Comparison of ENCODE assay signal across 11 cellular contexts in genomic region chr20:64052987-64053840, GRCh38. TPM values are rescaled to one million over a fixed set of nuclear protein-coding genes. Genes with fewer than 3 reads are reported as not detected.
DNase-seq lines count a peak whose midpoint lies in the region; ATAC-seq and TF ChIP-seq lines count a peak whose summit lies in the region.
"Had no signal": no experiment of that assay in that cellular context is flagged by ENCODE, and none has a peak within 500 bp of the region (broad histone marks: within the 10 kb centered on the region; RNA-seq: fewer than 3 reads in every experiment).

No MANE protein-coding gene starts in this region.

- H3K27me3 ChIP-seq in Peyer's patch (peaks cover 0 to 26% of the 10 kb centered on the region in 2 donors), sigmoid colon (peaks cover 27 to 79% (median 71%) of the 10 kb centered on the region in 3 donors)

- H3K27ac ChIP-seq in Peyer's patch (peak overlapping the region in 3 of 4 donors; percentile 27 to 74 (median 36)), sigmoid colon (peak overlapping the region in 3 of 4 donors; percentile 22 to 70 (median 36))

- WGBS in sigmoid colon, 2 donors: 77 to 85% methylated on average over 33 of the region's 33 CpGs

- H3K36me3 ChIP-seq in Peyer's patch (no peaks in the 10 kb centered on the region), sigmoid colon (no peaks in the 10 kb centered on the region)

- ATAC-seq in HG03342 (IDR thresholded peaks at IDR 0.05; ENCODE audit: unreplicated experiment) (no peak), GM21786 (IDR thresholded peaks at IDR 0.05; ENCODE audit: unreplicated experiment) (no peak)

- peaks cover 10% of the 10 kb centered on the region for H3K27me3 Mint-ChIP-seq in endothelial cell (ENCODE audit: unreplicated experiment)

- H3K9me3 Mint-ChIP-seq in endothelial cell (ENCODE audit: unreplicated experiment): no peaks in the 10 kb centered on the region
- H3K9me3 Mint-ChIP-seq: central memory CD8-positive, alpha-beta T cell had no signal

- H3K4me1 Mint-ChIP-seq in endothelial cell (ENCODE audit: unreplicated experiment): peaks cover 40% of the 10 kb centered on the region

- H3K36me3 Mint-ChIP-seq in endothelial cell (ENCODE audit: low read depth, unreplicated experiment): no peaks in the 10 kb centered on the region
- H3K36me3 Mint-ChIP-seq: activated naive CD8-positive, alpha-beta T cell had no signal

- intact Hi-C loops in sigmoid colon (cut with DNase I): no loop called here

- TF ChIP-seq EP300 in sigmoid colon (IDR thresholded peaks at IDR 0.05): no peak

- TF ChIP-seq POLR2A in Peyer's patch (IDR thresholded peaks at IDR 0.05): no peak
- TF ChIP-seq POLR2A in sigmoid colon (IDR thresholded peaks at IDR 0.05): no peak

- H3K4me3 ChIP-seq in Peyer's patch: no peak overlapping the region
- no peak overlapping the region for H3K4me3 ChIP-seq in sigmoid colon

- DNase-seq in Peyer's patch (no peak), endothelial cell (ENCODE audit: low spot score) (no peak), sigmoid colon (no peak)
- DNase-seq in stimulated activated CD4-positive, alpha-beta T cell treated with anti-CD3 and anti-CD28 coated beads, Interleukin-2, amount 100 ng/mL, for 24 hours: no peak
- DNase-seq: NCI-H1417, NCI-H510A treated with DMSO at 0.1 percent for 48 hours had no signal

- H3K4me1 ChIP-seq in Peyer's patch (peaks cover 0 to 20% (median 16%) of the 10 kb centered on the region in 4 donors), sigmoid colon (peaks cover 0 to 18% (median 17%) of the 10 kb centered on the region in 4 donors)

- H3K9me3 ChIP-seq in Peyer's patch (no peaks in the 10 kb centered on the region), sigmoid colon (no peaks in the 10 kb centered on the region)

- peak overlapping the region; percentile 72 for H3K4me3 Mint-ChIP-seq in endothelial cell (ENCODE audit: unreplicated experiment)
- H3K4me3 Mint-ChIP-seq: activated naive CD8-positive, alpha-beta T cell; central memory CD8-positive, alpha-beta T cell had no signal

- peak overlapping the region; percentile 81 for H3K27ac Mint-ChIP-seq in endothelial cell (ENCODE audit: unreplicated experiment)
- H3K27ac Mint-ChIP-seq: activated naive CD8-positive, alpha-beta T cell had no signal

- TF ChIP-seq CTCF in Peyer's patch (IDR thresholded peaks at IDR 0.05) (no peak), endothelial cell (IDR thresholded peaks at IDR 0.05; ENCODE audit: unreplicated experiment) (no peak), sigmoid colon (IDR thresholded peaks at IDR 0.05) (no peak)

RNA-seq across cellular contexts. Expression of gene SOX18, which starts 3.8 kb away (rescaled TPM):
- 1 to 10 TPM in 3 of 4 donors, not detected in 1; 2.8 to 6.6 (median 3.4) TPM for total RNA-seq in Peyer's patch
- total RNA-seq in endothelial cell (ENCODE audit: unreplicated experiment): 149 TPM
- total RNA-seq in sigmoid colon: 1 to 10 TPM; 1.8 to 5.5 (median 3.8) TPM
- polyA plus RNA-seq in sigmoid colon: 10 to 100 TPM in 1 of 3 donors, 1 to 10 TPM in 1, under 1 TPM in 1; 0.69 to 11.9 (median 3.0) TPM
- total RNA-seq: epithelial cell of proximal tubule had no signal

RNA-seq across cellular contexts. Expression of gene TCEA2, which starts 9.8 kb away (rescaled TPM):
- total RNA-seq in Peyer's patch (10 to 100 TPM in 2 of 4 donors, 1 to 10 TPM in 2; 4.7 to 19.8 (median 8.3) TPM), endothelial cell (ENCODE audit: unreplicated experiment) (123 TPM), sigmoid colon (10 to 100 TPM; 41.7 to 50.5 (median 42.2) TPM)
- 10 to 100 TPM in 2 of 3 donors, 1 to 10 TPM in 1; 2.1 to 14.0 (median 11.4) TPM for polyA plus RNA-seq in sigmoid colon

RNA-seq across cellular contexts. Expression of gene C20orf204, which starts 17.2 kb away (rescaled TPM):
- 1 to 10 TPM in 2 of 4 donors, under 1 TPM in 2; 0.18 to 2.1 (median 1.1) TPM for total RNA-seq in Peyer's patch
- total RNA-seq in endothelial cell (ENCODE audit: unreplicated experiment): 14.2 TPM
- total RNA-seq in sigmoid colon: 1 to 10 TPM in 1 of 4 donors, under 1 TPM in 3; under 0.01 to 1.1 (median 0.37) TPM
- polyA plus RNA-seq in sigmoid colon: 1 to 10 TPM in 1 of 3 donors, not detected in 2; 1.7 TPM

RNA-seq across cellular contexts. Expression of gene RGS19, which starts 26.1 kb away (rescaled TPM):
- total RNA-seq in Peyer's patch: 10 to 100 TPM in 1 of 4 donors, 1 to 10 TPM in 3; 3.3 to 39.6 (median 6.8) TPM
- 26.2 TPM for total RNA-seq in endothelial cell (ENCODE audit: unreplicated experiment)
- 10 to 100 TPM in 2 of 4 donors, 1 to 10 TPM in 2; 7.5 to 12.3 (median 10.5) TPM for total RNA-seq in sigmoid colon
- polyA plus RNA-seq in sigmoid colon: 10 to 100 TPM; 11.1 to 22.0 (median 12.6) TPM

RNA-seq across cellular contexts. Expression of gene OPRL1, which starts 26.7 kb away (rescaled TPM):
- total RNA-seq in Peyer's patch (under 1 TPM in 1 of 4 donors, not detected in 3; 0.27 TPM), endothelial cell (ENCODE audit: unreplicated experiment) (10.2 TPM), sigmoid colon (1 to 10 TPM in 1 of 4 donors, under 1 TPM in 3; 0.71 to 2.2 (median 0.89) TPM)
- 1 to 10 TPM in 1 of 3 donors, under 1 TPM in 1, not detected in 1; under 0.01 to 1.0 TPM for polyA plus RNA-seq in sigmoid colon

Comparison
In these comparisons a context has a peak if more than half of its experiments do, and no peak if none do; other contexts are left out.
1. RNA of gene SOX18, which starts 3.8 kb away (total RNA-seq): 149 TPM in endothelial cell (single experiment); 1.8 to 5.5 TPM in sigmoid colon and 2.8 to 6.6 TPM in Peyer's patch; every median in the first group is over 10 times any median in the second.